11 cellular contexts compared by ENCODE assay signal in the genomic region with DNA sequence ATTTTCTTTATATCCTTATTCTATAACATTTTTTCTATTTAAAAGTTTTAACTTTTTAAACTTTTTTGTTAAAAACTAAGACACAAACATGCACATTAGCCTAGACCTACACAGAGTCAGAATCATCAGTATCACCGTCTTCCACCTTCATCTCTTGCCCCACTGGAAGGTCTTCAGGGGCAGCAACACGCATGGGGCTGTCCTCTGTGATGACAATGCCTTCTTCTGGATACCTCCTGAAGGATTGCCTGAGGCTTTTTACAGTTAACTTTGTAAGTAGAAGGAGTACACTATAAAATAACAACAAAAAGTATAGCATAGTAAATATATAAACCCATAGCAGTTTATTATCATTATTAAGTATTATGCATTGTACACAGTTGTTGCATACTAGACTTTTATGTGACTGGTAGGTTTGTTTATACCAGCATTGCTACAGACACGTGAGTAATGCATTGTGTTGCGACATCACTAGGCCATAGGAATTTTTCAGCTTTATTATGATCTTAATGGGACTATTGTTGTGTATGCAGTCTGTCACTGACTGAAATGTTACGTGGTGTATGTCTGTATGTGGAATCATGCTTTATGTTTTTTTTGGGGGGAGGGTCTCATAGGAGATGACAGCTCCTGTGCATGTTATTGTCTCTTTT. TPM values are rescaled to one million over a fixed set of nuclear protein-coding genes. Genes with fewer than 3 reads are reported as not detected.
DNase-seq lines count a peak whose midpoint lies in the region; ATAC-seq and TF ChIP-seq lines count a peak whose summit lies in the region.
"Had no signal": no experiment of that assay in that cellular context is flagged by ENCODE, and none has a peak within 500 bp of the region (broad histone marks: within the 10 kb centered on the region; RNA-seq: fewer than 3 reads in every experiment).

No MANE protein-coding gene starts in this region.

- intact Hi-C loops in ovary (cut with DNase I) = no loop called here

- DNase-seq in A172 (ENCODE audit: low spot score) (peak; percentile 48), HFF-Myc (ENCODE audit: extremely low read depth, low read depth) (peak; percentile 52), SW 1271 (lab: John Stamatoyannopoulos, UW) (peak; percentile 18 to 76), fibroblast of villous mesenchyme (ENCODE audit: low read depth) (peak; percentile 90), iPS-NIHi7 (ENCODE audit: extremely low spot score) (no peak), ovary (no peak), glutamatergic neuron (no peak)
- DNase-seq: activated CD8-positive, alpha-beta T cell treated with anti-CD3 and anti-CD28 coated beads, Interleukin-2, amount 10 ng/mL, durations not matched to agents 7 days and 5 days had no signal

- H3K27ac ChIP-seq in ovary = no peak overlapping the region
- H3K27ac ChIP-seq: SJSA1 had no signal

- H3K27me3 Mint-ChIP-seq in glutamatergic neuron (ENCODE audit: unreplicated experiment) = no peaks in the 10 kb centered on the region
- H3K27me3 Mint-ChIP-seq: B cell had no signal

- peaks cover 12% of the 10 kb centered on the region for H3K36me3 Mint-ChIP-seq in glutamatergic neuron (ENCODE audit: unreplicated experiment)

- TF ChIP-seq POLR2A in ovary (IDR thresholded peaks at IDR 0.05) = no peak

- no peak for TF ChIP-seq EP300 in ovary (IDR thresholded peaks at IDR 0.05)

- no peaks in the 10 kb centered on the region for H3K4me1 ChIP-seq in ovary (ENCODE audit: insufficient read depth)

- H3K9me3 Mint-ChIP-seq in glutamatergic neuron (ENCODE audit: unreplicated experiment) = no peaks in the 10 kb centered on the region

- peaks cover 3% of the 10 kb centered on the region for H3K4me1 Mint-ChIP-seq in glutamatergic neuron (ENCODE audit: low read depth, unreplicated experiment)

- no peak overlapping the region for H3K4me3 ChIP-seq in HFF-Myc (replicated peaks; ENCODE audit: low read depth, low read length)
- H3K4me3 ChIP-seq in fibroblast of villous mesenchyme (ENCODE audit: low read depth, low read length) = no peak overlapping the region
- H3K4me3 ChIP-seq in ovary = no peak overlapping the region
- H3K4me3 ChIP-seq: SJSA1 had no signal

- no peaks in the 10 kb centered on the region for H3K36me3 ChIP-seq in ovary

- ATAC-seq in GM21529 (IDR thresholded peaks at IDR 0.05; ENCODE audit: unreplicated experiment) = no peak
- ATAC-seq: activated CD8-positive, alpha-beta T cell treated with anti-CD3 and anti-CD28 coated beads, Interleukin-2, amount 10 ng/mL, durations not matched to agents 7 days and 5 days had no signal

- WGBS in ovary, 3 donors = 62 to 87% (median 69%) methylated on average over 5 of the region's 5 CpGs

- H3K4me3 Mint-ChIP-seq in glutamatergic neuron (ENCODE audit: unreplicated experiment) = no peak overlapping the region
- H3K4me3 Mint-ChIP-seq: activated CD8-positive, alpha-beta T cell treated with anti-CD3 and anti-CD28 coated beads, Interleukin-2, amount 10 ng/mL, durations not matched to agents 7 days and 5 days; B cell had no signal

- no peaks in the 10 kb centered on the region for H3K9me3 ChIP-seq in ovary
- H3K9me3 ChIP-seq: SJSA1 had no signal

- TF ChIP-seq CTCF in HFF-Myc (IDR thresholded peaks at IDR 0.05; ENCODE audit: low read depth, low read length, missing control alignments) (no peak), fibroblast of villous mesenchyme (IDR thresholded peaks at IDR 0.05; ENCODE audit: insufficient read depth, low read depth, low read length) (no peak), ovary (IDR thresholded peaks at IDR 0.05) (no peak), glutamatergic neuron (IDR thresholded peaks at IDR 0.05; ENCODE audit: partially characterized antibody, unreplicated experiment) (no peak)

- H3K27ac Mint-ChIP-seq in glutamatergic neuron (ENCODE audit: unreplicated experiment) = no peak overlapping the region
- H3K27ac Mint-ChIP-seq: activated CD8-positive, alpha-beta T cell treated with anti-CD3 and anti-CD28 coated beads, Interleukin-2, amount 10 ng/mL, durations not matched to agents 7 days and 5 days; B cell had no signal

- no peaks in the 10 kb centered on the region for H3K27me3 ChIP-seq in ovary
- H3K27me3 ChIP-seq: SJSA1 had no signal

RNA-seq across cellular contexts. Expression of a gene that starts 18.2 kb away (rescaled TPM):
- 88.6 and 91.5 TPM in 2 replicates for total RNA-seq in A172 (2014; rRNA removed; shearing (Covaris generic))
- total RNA-seq in fibroblast of villous mesenchyme (55.1 and 82.5 TPM in 2 replicates), ovary (100 to 1,000 TPM in 3 of 7 donors, 10 to 100 TPM in 4; 36.7 to 140 (median 51.2) TPM), glutamatergic neuron (ENCODE audit: unreplicated experiment) (184 TPM)
- polyA plus RNA-seq in ovary = 10 to 100 TPM; 44.4 to 91.0 TPM

Comparison
In these comparisons a context has a peak if more than half of its experiments do, and no peak if none do; other contexts are left out.
1. DNase-seq: peak in A172 (single experiment), HFF-Myc (single experiment), SW 1271 (2 of 2) and fibroblast of villous mesenchyme (single experiment); none in iPS-NIHi7 (single experiment), ovary (0 of 5) and glutamatergic neuron (single experiment).